Comparison of ENCODE assay signal across 21 cellular contexts in the genomic region with DNA sequence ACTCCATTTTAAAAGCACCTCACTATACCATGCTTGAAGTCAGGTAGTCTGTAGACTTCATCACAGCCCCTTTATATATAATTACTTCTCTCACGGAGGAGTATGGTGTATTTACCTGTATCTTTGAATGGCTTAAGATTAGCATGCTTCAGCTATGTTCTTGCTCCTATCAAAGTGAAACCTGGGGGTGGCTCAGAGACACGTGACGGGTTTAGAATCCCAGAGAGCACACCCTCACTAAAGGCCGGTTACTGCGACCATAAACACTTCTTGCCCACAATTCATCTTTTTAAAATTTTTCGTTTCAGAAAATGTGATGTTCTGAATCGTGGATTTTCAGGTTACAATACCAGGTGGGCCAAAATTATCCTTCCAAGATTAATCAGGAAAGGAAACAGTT. TPM values are rescaled to one million over a fixed set of nuclear protein-coding genes. Genes with fewer than 3 reads are reported as not detected.
DNase-seq lines count a peak whose midpoint lies in the region; ATAC-seq and TF ChIP-seq lines count a peak whose summit lies in the region.
"Had no signal": no experiment of that assay in that cellular context is flagged by ENCODE, and none has a peak within 500 bp of the region (broad histone marks: within the 10 kb centered on the region; RNA-seq: fewer than 3 reads in every experiment).

No MANE protein-coding gene starts in this region.

- H3K27ac ChIP-seq in CD4-positive, alpha-beta memory T cell (ENCODE audit: low read depth, low read length), result peak overlapping the region; percentile 7
- H3K27ac ChIP-seq in PC-3 (ENCODE audit: low read length), result no peak overlapping the region
- H3K27ac ChIP-seq: A549, BLaER1 had no signal

- peaks cover 30% of the 10 kb centered on the region for H3K79me2 ChIP-seq in PC-3 (ENCODE audit: low read length)

- POLR2A ChIA-PET in CD4-positive, alpha-beta memory T cell (lab: Charles Lee; ENCODE audit: partially characterized antibody), result no interaction called here
- POLR2A ChIA-PET in PC-3 (lab: Charles Lee; ENCODE audit: unreplicated experiment), result no interaction called here

- no peak for TF ChIP-seq CTCF in PC-3 (conservative IDR thresholded peaks at IDR 0.05; ENCODE audit: low read depth, low read length)

- peaks cover 44% of the 10 kb centered on the region for H3K4me1 Mint-ChIP-seq in activated CD8-positive, alpha-beta memory T cell treated with anti-CD3 and anti-CD28 coated beads, Interleukin-2, amount 10 ng/mL, durations not matched to agents 7 days and 5 days
- H3K4me1 Mint-ChIP-seq in CD4-positive, alpha-beta memory T cell, result peaks cover 34 to 67% (median 55%) of the 10 kb centered on the region in 4 donors
- H3K4me1 Mint-ChIP-seq in memory B cell, result peaks cover 27% of the 10 kb centered on the region

- H3K36me3 Mint-ChIP-seq in activated CD8-positive, alpha-beta memory T cell treated with anti-CD3 and anti-CD28 coated beads, Interleukin-2, amount 10 ng/mL, durations not matched to agents 7 days and 5 days, result peaks cover 40% of the 10 kb centered on the region
- peaks cover 28 to 47% of the 10 kb centered on the region in 2 donors for H3K36me3 Mint-ChIP-seq in CD4-positive, alpha-beta memory T cell
- peaks cover 8% of the 10 kb centered on the region for H3K36me3 Mint-ChIP-seq in memory B cell

- H3K9me3 ChIP-seq in CD4-positive, alpha-beta memory T cell (ENCODE audit: control insufficient read depth in 1 of 2, low read length in 2 of 2), result no peaks in the 10 kb centered on the region
- no peaks in the 10 kb centered on the region for H3K9me3 ChIP-seq in PC-3 (ENCODE audit: low read length)
- H3K9me3 ChIP-seq: A549, BLaER1 had no signal

- no peak overlapping the region for H3K4me3 Mint-ChIP-seq in activated CD8-positive, alpha-beta memory T cell treated with anti-CD3 and anti-CD28 coated beads, Interleukin-2, amount 10 ng/mL, durations not matched to agents 7 days and 5 days
- H3K4me3 Mint-ChIP-seq in CD4-positive, alpha-beta memory T cell, result peak overlapping the region in 2 of 8 donors; percentile 57 to 58
- no peak overlapping the region for H3K4me3 Mint-ChIP-seq in memory B cell
- H3K4me3 Mint-ChIP-seq: H9 had no signal

- no peak overlapping the region for H3K4me2 ChIP-seq in PC-3 (ENCODE audit: low read length)
- H3K4me2 ChIP-seq: A549, BLaER1 had no signal

- intact Hi-C loops in CD4-positive, alpha-beta memory T cell (cut with micrococcal nuclease), result no loop called here
- intact Hi-C loops in PC-3 (cut with micrococcal nuclease), result loop anchor here (5.0 kb wide), 1 partner anchor 56 kb away; a partner anchor contains a TSS

- H3K27me3 Mint-ChIP-seq in activated CD8-positive, alpha-beta memory T cell treated with anti-CD3 and anti-CD28 coated beads, Interleukin-2, amount 10 ng/mL, durations not matched to agents 7 days and 5 days, result no peaks in the 10 kb centered on the region
- no peaks in the 10 kb centered on the region for H3K27me3 Mint-ChIP-seq in CD4-positive, alpha-beta memory T cell
- no peaks in the 10 kb centered on the region for H3K27me3 Mint-ChIP-seq in memory B cell

- H2AFZ ChIP-seq in PC-3 (ENCODE audit: low read length), result no peak overlapping the region

- no peak for ATAC-seq in activated CD8-positive, alpha-beta memory T cell treated with anti-CD3 and anti-CD28 coated beads, Interleukin-2, amount 10 ng/mL, durations not matched to agents 7 days and 5 days
- ATAC-seq in PC-3, result no peak
- no peak for ATAC-seq in memory B cell (ENCODE audit: low read depth)
- ATAC-seq in HG03565 (IDR thresholded peaks at IDR 0.05; ENCODE audit: unreplicated experiment), result no peak
- no peak for ATAC-seq in HG03280 (IDR thresholded peaks at IDR 0.05; ENCODE audit: unreplicated experiment)
- ATAC-seq: A549 had no signal

- H3F3A ChIP-seq in PC-3 (ENCODE audit: low read length, unreplicated experiment), result no peaks in the 10 kb centered on the region

- H3K27ac Mint-ChIP-seq in activated CD8-positive, alpha-beta memory T cell treated with anti-CD3 and anti-CD28 coated beads, Interleukin-2, amount 10 ng/mL, durations not matched to agents 7 days and 5 days, result peak overlapping the region; percentile 29
- H3K27ac Mint-ChIP-seq in CD4-positive, alpha-beta memory T cell, result peak overlapping the region; percentile 6 to 79 (median 65)
- H3K27ac Mint-ChIP-seq in memory B cell, result peak overlapping the region; percentile 39

- no peaks in the 10 kb centered on the region for H4K20me1 ChIP-seq in PC-3 (ENCODE audit: low read length)

- no peaks in the 10 kb centered on the region for H3K9me3 Mint-ChIP-seq in activated CD8-positive, alpha-beta memory T cell treated with anti-CD3 and anti-CD28 coated beads, Interleukin-2, amount 10 ng/mL, durations not matched to agents 7 days and 5 days (ENCODE audit: low read depth)
- H3K9me3 Mint-ChIP-seq in CD4-positive, alpha-beta memory T cell, result no peaks in the 10 kb centered on the region
- H3K9me3 Mint-ChIP-seq in memory B cell, result no peaks in the 10 kb centered on the region

- no peak for DNase-seq in activated CD8-positive, alpha-beta memory T cell treated with anti-CD3 and anti-CD28 coated beads, Interleukin-2, amount 10 ng/mL, durations not matched to agents 7 days and 5 days
- no peak for DNase-seq in activated CD8-positive, alpha-beta memory T cell treated with anti-CD3 and anti-CD28 coated beads, Interleukin-2, amount 50 U/mL, for 4 hours
- DNase-seq in CD4-positive, alpha-beta memory T cell, result no peak
- no peak for DNase-seq in PC-3
- DNase-seq in memory B cell (ENCODE audit: low spot score in 2 of 2), result no peak
- DNase-seq in stimulated activated CD4-positive, alpha-beta T cell treated with anti-CD3 and anti-CD28 coated beads, Interleukin-2, amount 100 ng/mL, for 48 hours, result no peak
- DNase-seq: DND-41; H9; KBM-7; NCI-H1105 treated with DMSO at 0.1 percent for 48 hours; NCI-H1694; NCI-H2107; NCI-H510A; NCI-H748 treated with DMSO at 0.1 percent for 48 hours; NK-92 treated with Interleukin-12 subunit alpha and Interleukin-12 subunit beta, amount 100 ng/mL, for 24 hours; OCI-M1; SHP77 had no signal

- no peak overlapping the region for H3K4me3 ChIP-seq in CD4-positive, alpha-beta memory T cell (ENCODE audit: low read length in 2 of 2)
- no peak overlapping the region for H3K4me3 ChIP-seq in PC-3 (ENCODE audit: low read length)
- H3K4me3 ChIP-seq: A549, BLaER1 had no signal

- CTCF ChIA-PET in activated CD8-positive, alpha-beta memory T cell treated with anti-CD3 and anti-CD28 coated beads, Interleukin-2, amount 10 ng/mL, durations not matched to agents 7 days and 5 days (lab: Charles Lee), result no interaction called here
- CTCF ChIA-PET in CD4-positive, alpha-beta memory T cell (lab: Charles Lee; ENCODE audit: partially characterized antibody), result interaction anchor here (1.3 kb wide), 1 partner anchor 32 kb away, joined by 3 read pairs; no protein-coding TSS in a partner anchor
- CTCF ChIA-PET in PC-3 (lab: Charles Lee), result no interaction called here

- no peak overlapping the region for H3K9ac ChIP-seq in PC-3 (ENCODE audit: low read length)
- H3K9ac ChIP-seq: BLaER1 had no signal

- no peaks in the 10 kb centered on the region for H3K27me3 ChIP-seq in CD4-positive, alpha-beta memory T cell (ENCODE audit: insufficient read depth, low read length)
- H3K27me3 ChIP-seq in PC-3 (ENCODE audit: low read length), result no peaks in the 10 kb centered on the region
- H3K27me3 ChIP-seq: BLaER1 had no signal

- BruUV-seq in PC-3 (replicated peaks; lab: Mats Ljungman, UMichigan), result TSS peak; percentile 0

- H3K36me3 ChIP-seq in CD4-positive, alpha-beta memory T cell (ENCODE audit: insufficient read depth, low read length), result peaks cover 7% of the 10 kb centered on the region
- H3K36me3 ChIP-seq in PC-3 (ENCODE audit: low read depth, low read length), result peaks cover 32% of the 10 kb centered on the region

- H3K9me2 ChIP-seq in PC-3 (replicated peaks; ENCODE audit: low read length), result no peaks in the 10 kb centered on the region

- peaks cover 50% of the 10 kb centered on the region for H3K4me1 ChIP-seq in CD4-positive, alpha-beta memory T cell (ENCODE audit: insufficient read depth, low read length)
- peaks cover 12% of the 10 kb centered on the region; the same call in 1 of the 2 replicates for H3K4me1 ChIP-seq in PC-3 (ENCODE audit: insufficient read depth, low read length)

RNA-seq across cellular contexts. Expression of a gene that starts 3.6 kb away (rescaled TPM):
- 10 to 100 TPM; 71.3 to 72.1 TPM for total RNA-seq in activated CD8-positive, alpha-beta memory T cell treated with anti-CD3 and anti-CD28 coated beads, Interleukin-2, amount 10 ng/mL, durations not matched to agents 7 days and 5 days
- 10 to 100 TPM; 52.5 to 58.1 TPM for total RNA-seq in CD4-positive, alpha-beta memory T cell
- 10 to 100 TPM; 85.8 to 98.4 TPM for polyA plus RNA-seq in CD4-positive, alpha-beta memory T cell
- total RNA-seq in PC-3 (2014; rRNA removed), result 39.3 and 46.8 TPM in 2 replicates

RNA-seq across cellular contexts. Expression of a gene that starts 54.5 kb away (rescaled TPM):
- 10 to 100 TPM; 57.9 to 64.6 TPM for total RNA-seq in activated CD8-positive, alpha-beta memory T cell treated with anti-CD3 and anti-CD28 coated beads, Interleukin-2, amount 10 ng/mL, durations not matched to agents 7 days and 5 days
- 10 to 100 TPM; 20.9 to 22.4 TPM for total RNA-seq in CD4-positive, alpha-beta memory T cell
- polyA plus RNA-seq in CD4-positive, alpha-beta memory T cell, result 10 to 100 TPM; 27.8 to 33.7 TPM
- total RNA-seq in PC-3 (2014; rRNA removed), result 42.6 and 60.1 TPM in 2 replicates

RNA-seq across cellular contexts. Expression of a gene that starts 54.6 kb away (rescaled TPM):
- total RNA-seq in activated CD8-positive, alpha-beta memory T cell treated with anti-CD3 and anti-CD28 coated beads, Interleukin-2, amount 10 ng/mL, durations not matched to agents 7 days and 5 days, result 100 to 1,000 TPM; 137 to 164 TPM
- 10 to 100 TPM; 55.1 to 55.8 TPM for total RNA-seq in CD4-positive, alpha-beta memory T cell
- polyA plus RNA-seq in CD4-positive, alpha-beta memory T cell, result 100 to 1,000 TPM; 124 to 161 TPM
- total RNA-seq in PC-3 (2014; rRNA removed), result 77.6 and 78.5 TPM in 2 replicates
